Comparison of ENCODE assay signal across 25 cellular contexts in genomic region chr6:113551168-113551567, GRCh38.
"Had no signal": no experiment of that assay in that cellular context is flagged by ENCODE, and none has a peak within 500 bp of the region (broad histone marks: within the 10 kb centered on the region; RNA-seq: fewer than 3 reads in every experiment).

No MANE protein-coding gene starts in this region.

- H3K4me3 ChIP-seq: colonic mucosa, coronary artery, dorsolateral prefrontal cortex, esophagus muscularis mucosa, esophagus squamous epithelium, gastrocnemius medialis, gastroesophageal sphincter, heart left ventricle, heart right ventricle, hepatocyte had no signal

- H3K36me3 ChIP-seq: colonic mucosa, esophagus muscularis mucosa, esophagus squamous epithelium, gastrocnemius medialis, gastroesophageal sphincter, heart left ventricle, heart right ventricle had no signal

- H3K4me1 ChIP-seq: colonic mucosa, esophagus muscularis mucosa, esophagus squamous epithelium, foreskin keratinocyte, gastrocnemius medialis, gastroesophageal sphincter, heart left ventricle, heart right ventricle had no signal

- ATAC-seq: effector memory CD8-positive, alpha-beta T cell; esophagus mucosa; foreskin keratinocyte; gastrocnemius medialis; gastroesophageal sphincter; heart left ventricle; heart right ventricle had no signal

- H3K27ac ChIP-seq: colonic mucosa, coronary artery, dorsolateral prefrontal cortex, epithelial cell of prostate, esophagus muscularis mucosa, esophagus squamous epithelium, foreskin keratinocyte, gastrocnemius medialis, gastroesophageal sphincter, heart left ventricle, heart right ventricle, hepatocyte had no signal

- DNase-seq: colonic mucosa; cortex of kidney; dermis blood vessel endothelial cell; dorsolateral prefrontal cortex; effector CD4-positive, alpha-beta T cell; effector CD8-positive, alpha-beta T cell; effector memory CD4-positive, alpha-beta T cell; effector memory CD8-positive, alpha-beta T cell; endodermal cell; erythroblast; esophagus squamous epithelium; foreskin fibroblast; foreskin keratinocyte; foreskin melanocyte; gastrocnemius medialis; glutamatergic neuron; head of caudate nucleus; heart left ventricle; heart right ventricle had no signal

- H3K4me2 ChIP-seq: hepatocyte had no signal

- H3K9me3 ChIP-seq: colonic mucosa, esophagus squamous epithelium, gastrocnemius medialis, gastroesophageal sphincter had no signal

- H3K79me2 ChIP-seq: hepatocyte had no signal

- H3K27me3 ChIP-seq: colonic mucosa, dorsolateral prefrontal cortex, esophagus muscularis mucosa, esophagus squamous epithelium, foreskin keratinocyte, gastrocnemius medialis, gastroesophageal sphincter, heart left ventricle, heart right ventricle, hepatocyte had no signal

- H2AFZ ChIP-seq: hepatocyte had no signal
